Comparison of ENCODE assay signal across 8 cellular contexts in genomic region chr3:126212629-126213375, GRCh38. TPM values are rescaled to one million over a fixed set of nuclear protein-coding genes. Genes with fewer than 3 reads are reported as not detected.
DNase-seq lines count a peak whose midpoint lies in the region; ATAC-seq, FAIRE-seq and TF ChIP-seq lines count a peak whose summit lies in the region.

No MANE protein-coding gene starts in this region.

- no peaks in the 10 kb centered on the region; the same call in 1 of the 2 replicates for H3K36me3 ChIP-seq in MM.1S (replicated peaks; ENCODE audit: insufficient read depth, low read length)
- H3K36me3 ChIP-seq in K562 (ENCODE audit: control insufficient read depth, insufficient read depth, low read length): no peaks in the 10 kb centered on the region
- H3K36me3 ChIP-seq in gastrocnemius medialis: no peaks in the 10 kb centered on the region

- no peak for FAIRE-seq in K562 (lab: Jason Lieb, UNC)
- FAIRE-seq in RCC 7860 (lab: Jason Lieb, UNC): no peak

- H3K4me2 ChIP-seq in MM.1S (ENCODE audit: low read depth, low read length) (peak overlapping the region; percentile 86), K562 (ENCODE audit: insufficient read depth, low read length) (no peak overlapping the region)

- H3K27me3 ChIP-seq in MM.1S (replicated peaks; ENCODE audit: insufficient read depth, low read length) (peaks cover 8% of the 10 kb centered on the region; the same call in 1 of the 2 replicates), K562 (ENCODE audit: control insufficient read depth in 2 of 2, insufficient read depth in 2 of 2, low read length in 2 of 2) (peaks cover 0 to 42% of the 10 kb centered on the region in 2 experiments; a peak in 3 of 5 replicates), gastrocnemius medialis (peaks cover 0 to 11% (median 0%) of the 10 kb centered on the region in 3 donors)

- H3K9ac ChIP-seq in MM.1S (ENCODE audit: low read length): no peak overlapping the region
- no peak overlapping the region for H3K9ac ChIP-seq in K562 (ENCODE audit: insufficient read depth in 1 of 2, low read depth in 2 of 2, low read length in 2 of 2)

- H3F3A ChIP-seq in MM.1S (ENCODE audit: insufficient read depth, low read length): no peaks in the 10 kb centered on the region

- no peaks in the 10 kb centered on the region for H3K9me3 ChIP-seq in MM.1S (replicated peaks; ENCODE audit: insufficient read depth, low read length)
- no peaks in the 10 kb centered on the region for H3K9me3 ChIP-seq in K562 (replicated peaks; ENCODE audit: control insufficient read depth, insufficient read depth, low read depth, low read length)
- H3K9me3 ChIP-seq in iPS-18c (ENCODE audit: control insufficient read depth, insufficient read depth, low read length): no peaks in the 10 kb centered on the region
- no peaks in the 10 kb centered on the region for H3K9me3 ChIP-seq in gastrocnemius medialis

- H3K9me2 ChIP-seq in MM.1S (replicated peaks; ENCODE audit: insufficient read depth, low read length): no peaks in the 10 kb centered on the region

- H3K4me3 ChIP-seq in MM.1S (ENCODE audit: low read length) (peak overlapping the region; percentile 57), K562 (no peak overlapping the region), iPS-18c (ENCODE audit: insufficient read depth, low read depth, low read length) (peak overlapping the region; percentile 63), gastrocnemius medialis (peak overlapping the region; percentile 54 to 84 (median 62))

- TF ChIP-seq EP300 in K562 (IDR thresholded peaks at IDR 0.05; ENCODE audit: low read length): no peak

- intact Hi-C loops in K562 (cut with micrococcal nuclease) (no loop called here), gastrocnemius medialis (cut with DNase I; ENCODE audit: low total_unique reads) (loop anchor here (1.0 to 2.0 kb wide), 3 partner anchors 14 to 79 kb away; partner anchors contain the start of gene ALDH1L1)

- TF ChIP-seq POLR2A in K562 (conservative IDR thresholded peaks at IDR 0.05) (no peak), gastrocnemius medialis (IDR thresholded peaks at IDR 0.05) (no peak)

- peak; percentile 30 to 59; a peak in 3 of 4 replicates for TF ChIP-seq RAD21 in K562 (CRISPR knock-in tag; conservative IDR thresholded peaks at IDR 0.05 in 1 of 2, IDR thresholded peaks at IDR 0.05 in 1 of 2)

- H2AFZ ChIP-seq in MM.1S (ENCODE audit: low read length) (peak overlapping the region; percentile 74), K562 (ENCODE audit: low read depth, low read length) (no peak overlapping the region)

- H3K4me1 ChIP-seq in MM.1S (ENCODE audit: low read length) (no peaks in the 10 kb centered on the region), K562 (replicated peaks in 1 of 2; ENCODE audit: control insufficient read depth in 2 of 2, insufficient read depth in 2 of 2, low read length in 2 of 2) (peaks cover 0 to 10% of the 10 kb centered on the region in 2 experiments; a peak in 2 of 5 replicates), gastrocnemius medialis (peaks cover 16 to 19% of the 10 kb centered on the region in 2 donors)

- TF ChIP-seq CTCF in MM.1S (IDR thresholded peaks at IDR 0.05; ENCODE audit: low read length) (no peak; the same call in 1 of the 2 replicates), K562 (IDR thresholded peaks at IDR 0.05 in 2 of 3, conservative IDR thresholded peaks at IDR 0.05 in 1 of 3; ENCODE audit: insufficient read depth in 2 of 3, low read depth in 1 of 3, low read length in 3 of 3) (peak in 2 of 3 experiments; percentile 22 to 41; a peak in 4 of 6 replicates), gastrocnemius medialis (IDR thresholded peaks at IDR 0.05 in 4 of 5, conservative IDR thresholded peaks at IDR 0.05 in 1 of 5) (peak in 4 of 5 experiments; percentile 43 to 71 (median 48))

- peak; percentile 39 for DNase-seq in DMS53 treated with DMSO at 0.1 percent for 48 hours (lab: John Stamatoyannopoulos, UW; ENCODE audit: unreplicated experiment)
- DNase-seq in MM.1S: no peak
- peak in 1 of 4 experiments; percentile 7 for DNase-seq in K562 (ENCODE audit: extremely low read depth in 1 of 4, low spot score in 3 of 4)
- peak in 1 of 2 donors; percentile 36 for DNase-seq in gastrocnemius medialis
- no peak for DNase-seq in SW 1271 (lab: John Stamatoyannopoulos, UW)
- DNase-seq in RCC 7860 (ENCODE audit: low spot score): no peak

- BruUV-seq in K562 (replicated peaks; lab: Mats Ljungman, UMichigan): no TSS peak

- no peaks in the 10 kb centered on the region for H3K9me1 ChIP-seq in K562 (ENCODE audit: control insufficient read depth, insufficient read depth, low read length)

- no peaks in the 10 kb centered on the region for H4K20me1 ChIP-seq in MM.1S (ENCODE audit: insufficient read depth, low read length)
- H4K20me1 ChIP-seq in K562 (replicated peaks; ENCODE audit: control insufficient read depth, insufficient read depth, low read length): no peaks in the 10 kb centered on the region

- in situ Hi-C loops in K562 (cut with MboI) (no loop called here), gastrocnemius medialis (cut with MboI; ENCODE audit: low sequenced_read_pairs in 4 of 4) (no loop called here)

- H3K79me2 ChIP-seq in MM.1S (ENCODE audit: low read length) (no peaks in the 10 kb centered on the region), K562 (ENCODE audit: control insufficient read depth, insufficient read depth, low read length) (no peaks in the 10 kb centered on the region)

- peak; percentile 79 for ATAC-seq in K562
- ATAC-seq in gastrocnemius medialis: peak; percentile 78 to 79
- no peak for ATAC-seq in GM21717 (IDR thresholded peaks at IDR 0.05; ENCODE audit: unreplicated experiment)

- no peak overlapping the region for H3K27ac ChIP-seq in MM.1S (ENCODE audit: low read length)
- no peak overlapping the region for H3K27ac ChIP-seq in K562 (ENCODE audit: extremely low read depth, low read depth, low read length)
- peak overlapping the region; percentile 8 to 60 (median 36) for H3K27ac ChIP-seq in gastrocnemius medialis

- WGBS in K562 (ENCODE audit: insufficient coverage, low coverage, missing lambda C conversion rate): 7% methylated on average over 21 of the region's 56 CpGs

- POLR2A ChIA-PET in K562 (lab: Yijun Ruan, JAX): interaction anchor here (0.8 kb wide), 1 partner anchor 21 kb away, joined by 3 read pairs; no protein-coding TSS in a partner anchor

- CTCF ChIA-PET in K562 (lab: Yijun Ruan, JAX; ENCODE audit: low intra/inter-chr PET ratio): interaction anchor here (1.0 kb wide), 1 partner anchor 128 kb away, joined by 3 read pairs; the partner anchor contains the start of gene SLC41A3

TF ChIP-seq in K562, 482 proteins besides CTCF, POLR2A, EP300 and RAD21 (continues in another document):
- TF ChIP-seq HINFP (tag; conservative IDR thresholded peaks at IDR 0.05; ENCODE audit: low read depth) (no peak), ZKSCAN3 (CRISPR knock-in tag; IDR thresholded peaks at IDR 0.05) (no peak), CBFB (CRISPR knock-in tag; IDR thresholded peaks at IDR 0.05) (no peak), NFRKB (IDR thresholded peaks at IDR 0.05; ENCODE audit: low read depth) (no peak), THAP12 (CRISPR knock-in tag; IDR thresholded peaks at IDR 0.05) (no peak), NR2F6 (CRISPR knock-in tag; IDR thresholded peaks at IDR 0.05) (no peak), ZNF232 (CRISPR knock-in tag; IDR thresholded peaks at IDR 0.05) (no peak)

RNA-seq across cellular contexts. Expression of gene ALDH1L1, which starts 32.4 kb away (rescaled TPM):
- total RNA-seq in K562 (2011; cell fraction: chromatin; rRNA removed; ENCODE audit: low replicate concordance): 0.21 TPM in 1 of 2 replicates, not detected in the other
- not detected in 2 replicates for total RNA-seq in K562 (2011; cell fraction: nucleolus; rRNA removed)
- not detected in 2 replicates for total RNA-seq in K562 (2011; cell fraction: nucleoplasm; rRNA removed)
- total RNA-seq in K562 (2014; rRNA removed): 0.23 and 0.33 TPM in 2 replicates
- total RNA-seq in K562 (2014; rRNA removed; fragmentation: Illumina TruSeq; extraction: Trizol): 0.51 and 0.58 TPM in 2 replicates
- 1.8 and 1.9 TPM in 2 replicates for total RNA-seq in K562 (2015; rRNA removed; fragmentation: Illumina TruSeq; extraction: Trizol)
- total RNA-seq in K562 (2021): 0.60 and 1.5 TPM in 2 replicates
- not detected in 2 replicates for polyA plus RNA-seq in K562 (2011; rRNA removed)
- polyA plus RNA-seq in K562 (2011; cell fraction: cytosol; rRNA removed): 0.03 TPM in 1 of 2 replicates, not detected in the other
- polyA plus RNA-seq in K562 (2011; cell fraction: nucleus; rRNA removed): not detected in 2 replicates
- polyA plus RNA-seq in K562 (2012): 0.65 and 3.8 TPM in 2 replicates
- 0.56 and 0.96 TPM in 2 replicates for polyA plus RNA-seq in K562 (2014; fragmentation: Illumina TruSeq; extraction: Trizol)
- under 1 TPM; 0.06 to 0.34 TPM for polyA plus RNA-seq in K562 (2014; fragmentation: Nextera tagmentation; extraction: Ambion mirVana)
- polyA plus RNA-seq in K562 (2014; rRNA removed): 0.24 and 1.7 TPM in 2 replicates
- polyA minus RNA-seq in K562 (2011; rRNA and poly(A)+ RNA removed): not detected in 2 replicates
- not detected in 2 replicates for polyA minus RNA-seq in K562 (2011; cell fraction: cytosol; rRNA and poly(A)+ RNA removed)
- not detected in 2 replicates for polyA minus RNA-seq in K562 (2011; cell fraction: nucleus; rRNA and poly(A)+ RNA removed)
- total RNA-seq in gastrocnemius medialis: 100 to 1,000 TPM in 1 of 4 donors, 10 to 100 TPM in 3; 43.5 to 108 (median 69.0) TPM

Comparison
In these comparisons a context has a peak if more than half of its experiments do, and no peak if none do; other contexts are left out.
1. H3K27ac ChIP-seq: peak in gastrocnemius medialis (4 of 4); none in MM.1S (single experiment) and K562 (single experiment).
2. RNA of gene ALDH1L1, which starts 32.4 kb away (total RNA-seq): 43.5 to 108 TPM in gastrocnemius medialis; 0.21 to 1.9 TPM in K562; every median in the first group is over 10 times any median in the second.